ENCODE assay signal across 8 cellular contexts in the genomic region with DNA sequence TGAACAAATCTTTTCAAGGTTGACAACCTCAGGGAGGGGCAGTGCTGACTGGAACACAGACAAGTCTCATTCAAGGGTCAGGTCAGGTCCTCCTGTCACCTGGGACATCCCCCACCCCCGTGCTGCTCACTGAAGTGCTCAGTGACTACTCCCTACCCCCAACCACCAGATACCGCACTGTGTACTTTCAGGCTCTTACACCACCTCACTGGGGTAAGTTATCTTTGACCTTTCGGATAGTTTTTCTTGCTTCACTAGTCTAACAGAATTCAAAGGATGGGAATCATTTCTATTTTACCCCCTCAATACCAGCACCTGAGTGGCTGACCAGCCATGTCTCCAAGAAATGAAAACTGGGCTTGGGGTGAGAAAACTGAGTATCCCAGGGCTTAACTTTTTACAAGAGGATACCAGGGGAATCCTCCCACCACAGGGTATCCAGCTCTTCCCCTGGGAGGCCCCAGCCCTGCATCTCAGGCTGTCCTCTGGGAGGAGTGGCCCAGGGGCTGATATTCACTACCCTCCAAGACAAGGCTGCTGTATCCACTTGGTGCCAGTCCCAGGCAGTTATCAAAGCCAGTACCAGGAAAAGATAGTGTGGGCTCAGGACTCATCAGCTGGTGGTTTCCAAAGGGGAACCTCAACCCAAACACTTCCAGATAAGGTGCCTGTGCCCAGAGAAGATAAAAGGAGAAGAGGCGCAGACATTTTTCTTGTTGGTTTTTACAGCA. TPM values are rescaled to one million over a fixed set of nuclear protein-coding genes. Genes with fewer than 3 reads are reported as not detected.
DNase-seq lines count a peak whose midpoint lies in the region; ATAC-seq and TF ChIP-seq lines count a peak whose summit lies in the region.

No MANE protein-coding gene starts in this region.

- peak; percentile 38 for ATAC-seq in HG02763 (IDR thresholded peaks at IDR 0.05; ENCODE audit: unreplicated experiment)
- ATAC-seq in right cardiac atrium, result peak; percentile 3 to 20
- peak; percentile 89 for ATAC-seq in stimulated activated memory B cell treated with anti-CD40 and anti-IgM and Interleukin-4, amounts not matched to agents 10 μg/mL and 1 μg/mL and 100 μg/mL, for 72 hours
- ATAC-seq in HG03439 (IDR thresholded peaks at IDR 0.05; ENCODE audit: unreplicated experiment), result no peak

- peak overlapping the region; percentile 21 for H3K27ac ChIP-seq in right cardiac atrium (ENCODE audit: low read length)

- H3K4me3 ChIP-seq in right cardiac atrium (ENCODE audit: low read length) (no peak overlapping the region), foreskin fibroblast (ENCODE audit: low read depth in 1 of 2, low read length in 2 of 2) (no peak overlapping the region)

- H3K27me3 Mint-ChIP-seq in stimulated activated memory B cell treated with anti-CD40 and anti-IgM and Interleukin-4, amounts not matched to agents 10 μg/mL and 1 μg/mL and 100 μg/mL, for 72 hours, result no peaks in the 10 kb centered on the region

- no peaks in the 10 kb centered on the region for H3K27me3 ChIP-seq in right cardiac atrium (ENCODE audit: control insufficient read depth, insufficient read depth)

- TF ChIP-seq CTCF in foreskin fibroblast (IDR thresholded peaks at IDR 0.05; ENCODE audit: low read depth, low read length), result no peak

- H3K9me3 Mint-ChIP-seq in stimulated activated memory B cell treated with anti-CD40 and anti-IgM and Interleukin-4, amounts not matched to agents 10 μg/mL and 1 μg/mL and 100 μg/mL, for 72 hours, result no peaks in the 10 kb centered on the region

- peaks cover 46% of the 10 kb centered on the region for H3K4me1 Mint-ChIP-seq in stimulated activated memory B cell treated with anti-CD40 and anti-IgM and Interleukin-4, amounts not matched to agents 10 μg/mL and 1 μg/mL and 100 μg/mL, for 72 hours

- peaks cover 4% of the 10 kb centered on the region for H3K4me1 ChIP-seq in right cardiac atrium (ENCODE audit: control insufficient read depth, insufficient read depth, low read length)

- intact Hi-C loops in right cardiac atrium (cut with DNase I), result no loop called here

- H3K27ac Mint-ChIP-seq in stimulated activated memory B cell treated with anti-CD40 and anti-IgM and Interleukin-4, amounts not matched to agents 10 μg/mL and 1 μg/mL and 100 μg/mL, for 72 hours, result peak overlapping the region; percentile 97

- no peaks in the 10 kb centered on the region for H3K9me3 ChIP-seq in right cardiac atrium (ENCODE audit: control insufficient read depth, low read length)

- H3K36me3 Mint-ChIP-seq in stimulated activated memory B cell treated with anti-CD40 and anti-IgM and Interleukin-4, amounts not matched to agents 10 μg/mL and 1 μg/mL and 100 μg/mL, for 72 hours, result peaks cover 5% of the 10 kb centered on the region

- peak; percentile 85 to 89 for DNase-seq in activated CD4-positive, alpha-beta T cell treated with anti-CD3 and anti-CD28 coated beads, Interleukin-2, amount 50 U/mL, for 48 hours
- DNase-seq in right cardiac atrium (no peak), H4 (ENCODE audit: low spot score) (no peak), anterior cingulate cortex (lab: John Stamatoyannopoulos, UW) (no peak), foreskin fibroblast (no peak)

- peak overlapping the region; percentile 98 for H3K4me3 Mint-ChIP-seq in stimulated activated memory B cell treated with anti-CD40 and anti-IgM and Interleukin-4, amounts not matched to agents 10 μg/mL and 1 μg/mL and 100 μg/mL, for 72 hours

- 59% methylated on average over 4 of the region's 4 CpGs for WGBS in right cardiac atrium

RNA-seq across cellular contexts. Expression of gene ZNF563, which starts 2.1 kb away (rescaled TPM):
- 1 to 10 TPM; 4.5 to 5.3 (median 4.8) TPM for total RNA-seq in right cardiac atrium
- 5.7 TPM for polyA plus RNA-seq in right cardiac atrium
- total RNA-seq in H4 (2014; rRNA removed; shearing (Covaris generic)), result 0.29 and 3.4 TPM in 2 replicates

RNA-seq across cellular contexts. Expression of gene ZNF442, which starts 34.1 kb away (rescaled TPM):
- total RNA-seq in right cardiac atrium, result 1 to 10 TPM; 2.7 to 3.7 (median 3.2) TPM
- 0.84 TPM for polyA plus RNA-seq in right cardiac atrium
- 0.72 and 5.2 TPM in 2 replicates for total RNA-seq in H4 (2014; rRNA removed; shearing (Covaris generic))

RNA-seq across cellular contexts. Expression of gene ZNF44, which starts 36.7 kb away (rescaled TPM):
- 10 to 100 TPM in 1 of 4 donors, 1 to 10 TPM in 3; 8.9 to 13.1 (median 9.5) TPM for total RNA-seq in right cardiac atrium
- 5.3 TPM for polyA plus RNA-seq in right cardiac atrium
- 3.3 and 6.5 TPM in 2 replicates for total RNA-seq in H4 (2014; rRNA removed; shearing (Covaris generic))

Comparison
In these comparisons a context has a peak if more than half of its experiments do, and no peak if none do; other contexts are left out.
1. DNase-seq: peak in activated CD4-positive, alpha-beta T cell treated with anti-CD3 and anti-CD28 coated beads, Interleukin-2, amount 50 U/mL, for 48 hours (2 of 2); none in right cardiac atrium (0 of 3), H4 (single experiment), anterior cingulate cortex (0 of 58) and foreskin fibroblast (0 of 2).